In genomic region chr16:24497405-24497804, GRCh38 we compare ENCODE assay signal across 24 cellular contexts.
DNase-seq lines count a peak whose midpoint lies in the region; ATAC-seq and TF ChIP-seq lines count a peak whose summit lies in the region.
"Had no signal": no experiment of that assay in that cellular context is flagged by ENCODE, and none has a peak within 500 bp of the region (broad histone marks: within the 10 kb centered on the region; RNA-seq: fewer than 3 reads in every experiment).

No MANE protein-coding gene starts in this region.

- H3K4me3 ChIP-seq in AG09309 (ENCODE audit: control insufficient read depth, low read depth, low read length) (no peak overlapping the region), RWPE2 (ENCODE audit: severe bottlenecking) (no peak overlapping the region), fibroblast of pulmonary artery (replicated peaks; ENCODE audit: low read depth, low read length) (no peak overlapping the region)
- no peak overlapping the region for H3K4me3 ChIP-seq in effector memory CD4-positive, alpha-beta T cell (ENCODE audit: insufficient read depth, low read depth, low read length, poor library complexity, severe bottlenecking)
- H3K4me3 ChIP-seq: esophagus squamous epithelium, pancreas, tibial nerve had no signal

- ATAC-seq in RWPE2 (ENCODE audit: low read depth) = peak; percentile 78
- no peak for ATAC-seq in activated CD4-positive, CD25-positive, alpha-beta regulatory T cell treated with anti-CD3 and anti-CD28 coated beads, Interleukin-2, amount 50 U/mL, for 24 hours
- ATAC-seq: HepG2; naive thymus-derived CD8-positive, alpha-beta T cell; pancreas had no signal

- no peaks in the 10 kb centered on the region for H3K27me3 ChIP-seq in RWPE2 (ENCODE audit: insufficient read depth, poor library complexity, severe bottlenecking)
- no peaks in the 10 kb centered on the region for H3K27me3 ChIP-seq in effector memory CD4-positive, alpha-beta T cell (replicated peaks; ENCODE audit: control insufficient read depth, insufficient read depth, low read length, poor library complexity, severe bottlenecking)
- H3K27me3 ChIP-seq: pancreas, tibial nerve had no signal

- no peak for TF ChIP-seq CTCF in AG09309 (IDR thresholded peaks at IDR 0.05; ENCODE audit: control insufficient read depth, insufficient read depth, low read depth, low read length, missing control alignments)
- TF ChIP-seq CTCF in RWPE2 (IDR thresholded peaks at IDR 0.05; ENCODE audit: poor library complexity, severe bottlenecking) = no peak
- no peak for TF ChIP-seq CTCF in fibroblast of pulmonary artery (IDR thresholded peaks at IDR 0.05; ENCODE audit: low read length, missing control alignments)

- no peaks in the 10 kb centered on the region for H3K36me3 ChIP-seq in RWPE2 (ENCODE audit: low read depth)
- H3K36me3 ChIP-seq in effector memory CD4-positive, alpha-beta T cell (ENCODE audit: control insufficient read depth, insufficient read depth, low read length) = no peaks in the 10 kb centered on the region
- H3K36me3 ChIP-seq: esophagus squamous epithelium, pancreas, tibial nerve had no signal

- DNase-seq in AG09309 (ENCODE audit: low read depth) (peak; percentile 3), EL (peak; percentile 43), RWPE2 (ENCODE audit: low spot score) (no peak), fibroblast of pulmonary artery (ENCODE audit: low read depth) (peak; percentile 10), NCI-H526 (lab: John Stamatoyannopoulos, UW) (no peak), COLO829 (ENCODE audit: low spot score) (no peak)
- DNase-seq in effector memory CD4-positive, alpha-beta T cell = no peak
- DNase-seq: activated CD8-positive, alpha-beta memory T cell treated with anti-CD3 and anti-CD28 coated beads, Interleukin-2, amount 50 U/mL, for 48 hours; activated effector memory CD4-positive, alpha-beta T cell treated with anti-CD3 and anti-CD28 coated beads, Interleukin-2, amount 50 U/mL, for 16 hours; AML-193; amniotic stem cell; esophagus squamous epithelium; GOT3; kidney glomerular epithelial cell; mesenchymal stem cell; naive thymus-derived CD8-positive, alpha-beta T cell; NCI-H146; pancreas; Right ventricle myocardium superior; stimulated activated CD4-positive, alpha-beta T cell treated with anti-CD3 and anti-CD28 coated beads, Interleukin-1b, Interleukin-23, amount 100 ng/mL, for 48 hours; T-helper 1 cell had no signal

- no peak overlapping the region for H3K27ac ChIP-seq in RWPE2 (ENCODE audit: poor library complexity, severe bottlenecking)
- no peak overlapping the region for H3K27ac ChIP-seq in effector memory CD4-positive, alpha-beta T cell (ENCODE audit: insufficient read depth, low read length, poor library complexity, severe bottlenecking)
- H3K27ac ChIP-seq: esophagus squamous epithelium, pancreas, tibial nerve had no signal

- peaks cover 11% of the 10 kb centered on the region for H3K4me1 ChIP-seq in RWPE2 (ENCODE audit: insufficient read depth, poor library complexity, severe bottlenecking)
- no peaks in the 10 kb centered on the region for H3K4me1 ChIP-seq in effector memory CD4-positive, alpha-beta T cell (ENCODE audit: control insufficient read depth, insufficient read depth, low read length, poor library complexity, severe bottlenecking)
- H3K4me1 ChIP-seq: pancreas, tibial nerve had no signal

- no peaks in the 10 kb centered on the region for H3K9me3 ChIP-seq in RWPE2 (ENCODE audit: severe bottlenecking)
- H3K9me3 ChIP-seq in effector memory CD4-positive, alpha-beta T cell (ENCODE audit: control insufficient read depth, low read length) = no peaks in the 10 kb centered on the region
- H3K9me3 ChIP-seq: esophagus squamous epithelium, pancreas, tibial nerve had no signal

Comparison
In these comparisons a context has a peak if more than half of its experiments do, and no peak if none do; other contexts are left out.
1. DNase-seq: peak in AG09309 (single experiment), EL (single experiment) and fibroblast of pulmonary artery (single experiment); none in RWPE2 (single experiment), NCI-H526 (0 of 2), effector memory CD4-positive, alpha-beta T cell (0 of 3) and COLO829 (single experiment).